Comparison of ENCODE assay signal across 8 cellular contexts in genomic region chr20:49276895-49277785, GRCh38. TPM values are rescaled to one million over a fixed set of nuclear protein-coding genes. Genes with fewer than 3 reads are reported as not detected.
DNase-seq lines count a peak whose midpoint lies in the region; ATAC-seq and TF ChIP-seq lines count a peak whose summit lies in the region.

No MANE protein-coding gene starts in this region.

- peak overlapping the region; percentile 13 for H2AFZ ChIP-seq in trophoblast cell (ENCODE audit: insufficient read depth, low read length, poor library complexity)

- no peak for ATAC-seq in gastroesophageal sphincter

- peaks cover 25 to 59% (median 37%) of the 10 kb centered on the region in 10 experiments for H3K4me1 ChIP-seq in BLaER1 treated with 17β-estradiol and CSF1 and Interleukin-3, amounts not matched to agents 10 nM and 100 nM
- peaks cover 0 to 79% (median 16%) of the 10 kb centered on the region in 3 donors for H3K4me1 ChIP-seq in gastroesophageal sphincter
- peaks cover 1 to 7% of the 10 kb centered on the region in 2 experiments for H3K4me1 ChIP-seq in trophoblast cell (ENCODE audit: control insufficient read depth in 1 of 2, insufficient read depth in 2 of 2, low read length in 2 of 2)

- no peak for TF ChIP-seq CTCF in gastroesophageal sphincter (IDR thresholded peaks at IDR 0.05)

- H3K18ac ChIP-seq in trophoblast cell (ENCODE audit: low read length): peak overlapping the region; percentile 77

- DNase-seq in MG63 (peak; percentile 56), trophoblast cell (peak in 1 of 2 donors; percentile 16), H4 (ENCODE audit: low spot score) (no peak), NCI-H524 (lab: John Stamatoyannopoulos, UW) (no peak), SIG-M5 (lab: John Stamatoyannopoulos, UW) (no peak)
- DNase-seq in activated T-cell treated with anti-CD3 and anti-CD28 coated beads, Interleukin-2, amount 50 U/mL, for 48 hours: peak; percentile 77 to 82

- H3K4me2 ChIP-seq in BLaER1 treated with 17β-estradiol and CSF1 and Interleukin-3, amounts not matched to agents 10 nM and 100 nM: peak overlapping the region; percentile 82 to 96 (median 91)
- H3K4me2 ChIP-seq in trophoblast cell (ENCODE audit: low read length): peak overlapping the region; percentile 72

- peak overlapping the region; percentile 75 for H3K14ac ChIP-seq in trophoblast cell (ENCODE audit: low read length)

- peaks cover 30 to 32% (median 31%) of the 10 kb centered on the region in 11 experiments for H3K9me3 ChIP-seq in BLaER1 treated with 17β-estradiol and CSF1 and Interleukin-3, amounts not matched to agents 10 nM and 100 nM (replicated peaks in 1 of 11)
- H3K9me3 ChIP-seq in MG63 (0 out of 2 replicates have a peak, but pooled peaks cover 3% of the 10 kb centered on the region), gastroesophageal sphincter (peaks cover 0 to 10% (median 0%) of the 10 kb centered on the region in 3 donors), trophoblast cell (ENCODE audit: insufficient read depth, low read depth, low read length) (peaks cover 6% of the 10 kb centered on the region)

- TF ChIP-seq POLR2A in gastroesophageal sphincter (IDR thresholded peaks at IDR 0.05): no peak

- H3K79me1 ChIP-seq in trophoblast cell (ENCODE audit: low read length): peaks cover 15% of the 10 kb centered on the region

- WGBS in gastroesophageal sphincter (ENCODE audit: low coverage in 1 of 2), 2 donors: 0 to 2% methylated on average over 3 to 26 of the region's 32 CpGs
- no CpG with 5 or more reads among the region's 32 CpGs for WGBS in trophoblast cell (ENCODE audit: extremely low coverage, insufficient coverage, insufficient read length)

- H3K23ac ChIP-seq in trophoblast cell (ENCODE audit: low read length): no peak overlapping the region

- H3K79me2 ChIP-seq in trophoblast cell (ENCODE audit: control insufficient read depth, insufficient read depth, low read length, poor library complexity): peaks cover 26% of the 10 kb centered on the region

- no peak overlapping the region for H2BK12ac ChIP-seq in trophoblast cell (ENCODE audit: low read length)

- H4K91ac ChIP-seq in trophoblast cell (ENCODE audit: low read depth, low read length): peak overlapping the region; percentile 90

- no peak overlapping the region for H4K12ac ChIP-seq in trophoblast cell (ENCODE audit: low read depth, low read length)

- H3K36me3 ChIP-seq in BLaER1 treated with 17β-estradiol and CSF1 and Interleukin-3, amounts not matched to agents 10 nM and 100 nM: peaks cover 64 to 73% (median 68%) of the 10 kb centered on the region in 11 experiments
- H3K36me3 ChIP-seq in MG63: peaks cover 80% of the 10 kb centered on the region
- H3K36me3 ChIP-seq in gastroesophageal sphincter: peaks cover 8 to 58% of the 10 kb centered on the region in 2 donors
- H3K36me3 ChIP-seq in trophoblast cell (ENCODE audit: control insufficient read depth in 1 of 2, insufficient read depth in 2 of 2, low read length in 2 of 2): peaks cover 16 to 27% of the 10 kb centered on the region in 2 experiments

- no peaks in the 10 kb centered on the region for H3K27me3 ChIP-seq in BLaER1 treated with 17β-estradiol and CSF1 and Interleukin-3, amounts not matched to agents 10 nM and 100 nM
- H3K27me3 ChIP-seq in MG63: no peaks in the 10 kb centered on the region
- H3K27me3 ChIP-seq in gastroesophageal sphincter: no peaks in the 10 kb centered on the region
- H3K27me3 ChIP-seq in trophoblast cell (ENCODE audit: insufficient read depth, low read length): no peaks in the 10 kb centered on the region

- peak overlapping the region; percentile 12 for H2BK120ac ChIP-seq in trophoblast cell (ENCODE audit: insufficient read depth, low read length, poor library complexity)

- H3K4ac ChIP-seq in trophoblast cell (ENCODE audit: low read depth, low read length): peak overlapping the region; percentile 91

- peak overlapping the region; percentile 76 to 98 (median 90) for H3K4me3 ChIP-seq in BLaER1 treated with 17β-estradiol and CSF1 and Interleukin-3, amounts not matched to agents 10 nM and 100 nM
- H3K4me3 ChIP-seq in MG63 (peak overlapping the region; percentile 98), gastroesophageal sphincter (peak overlapping the region; percentile 80 to 98), trophoblast cell (ENCODE audit: low read depth, low read length) (peak overlapping the region; percentile 80)

- peak overlapping the region; percentile 25 for H2AK5ac ChIP-seq in trophoblast cell (ENCODE audit: low read length)

- H4K20me1 ChIP-seq in BLaER1 treated with 17β-estradiol and CSF1 and Interleukin-3, amounts not matched to agents 10 nM and 100 nM: peaks cover 59 to 87% (median 75%) of the 10 kb centered on the region in 11 experiments; a peak in 21 of 22 replicates

- no peak for TF ChIP-seq EP300 in gastroesophageal sphincter (IDR thresholded peaks at IDR 0.05)

- H4K8ac ChIP-seq in trophoblast cell (ENCODE audit: low read depth, low read length): peak overlapping the region; percentile 15

- peak overlapping the region; percentile 93 to 100 (median 97) for H3K9ac ChIP-seq in BLaER1 treated with 17β-estradiol and CSF1 and Interleukin-3, amounts not matched to agents 10 nM and 100 nM
- H3K9ac ChIP-seq in trophoblast cell (ENCODE audit: low read length): peak overlapping the region; percentile 13

- peak overlapping the region; percentile 92 for H2BK5ac ChIP-seq in trophoblast cell (ENCODE audit: low read depth, low read length, poor library complexity)

- peak overlapping the region; percentile 91 to 99 (median 97) for H3K27ac ChIP-seq in BLaER1 treated with 17β-estradiol and CSF1 and Interleukin-3, amounts not matched to agents 10 nM and 100 nM
- peak overlapping the region; percentile 63 to 97 (median 96) for H3K27ac ChIP-seq in gastroesophageal sphincter
- H3K27ac ChIP-seq in trophoblast cell (ENCODE audit: low read depth, low read length): peak overlapping the region; percentile 57

RNA-seq across cellular contexts. Expression of gene ZNFX1, which starts 0.7 kb away (rescaled TPM):
- 29.6 and 34.3 TPM in 2 replicates for total RNA-seq in MG63 (2014; rRNA removed; shearing (Covaris generic); ENCODE audit: low replicate concordance)
- total RNA-seq in gastroesophageal sphincter: 10 to 100 TPM; 36.2 to 46.6 (median 41.5) TPM
- polyA plus RNA-seq in trophoblast cell (2013): 6.3 TPM in 2 replicates
- 21.9 and 22.8 TPM in 2 replicates for total RNA-seq in H4 (2014; rRNA removed; shearing (Covaris generic))

RNA-seq across cellular contexts. Expression of gene DDX27, which starts 57.9 kb away (rescaled TPM):
- total RNA-seq in MG63 (2014; rRNA removed; shearing (Covaris generic); ENCODE audit: low replicate concordance): 67.0 and 84.4 TPM in 2 replicates
- 10 to 100 TPM; 22.3 to 32.5 (median 29.8) TPM for total RNA-seq in gastroesophageal sphincter
- polyA plus RNA-seq in trophoblast cell (2013): 54.1 and 54.7 TPM in 2 replicates
- total RNA-seq in H4 (2014; rRNA removed; shearing (Covaris generic)): 30.6 and 33.9 TPM in 2 replicates

Comparison
In these comparisons a context has a peak if more than half of its experiments do, and no peak if none do; other contexts are left out.
1. DNase-seq: peak in MG63 (single experiment) and activated T-cell treated with anti-CD3 and anti-CD28 coated beads, Interleukin-2, amount 50 U/mL, for 48 hours (2 of 2); none in H4 (single experiment), NCI-H524 (0 of 2) and SIG-M5 (single experiment).
2. Peak in every context shown above with its lines, with median percentiles within 50 percentile points of each other: H3K27ac ChIP-seq and H3K4me3 ChIP-seq.